ENCODE assay signal across 27 cellular contexts in genomic region chrX:133538148-133538547, GRCh38.
"Had no signal": no experiment of that assay in that cellular context is flagged by ENCODE, and none has a peak within 500 bp of the region (broad histone marks: within the 10 kb centered on the region; RNA-seq: fewer than 3 reads in every experiment).

No MANE protein-coding gene starts in this region.

- H3K27ac ChIP-seq: dorsolateral prefrontal cortex, esophagus muscularis mucosa, gastroesophageal sphincter, heart right ventricle, lower lobe of right lung, tibial nerve had no signal

- H3K27ac Mint-ChIP-seq: activated B cell treated with CpG ODN at 0.5 μM for 24 hours; activated CD4-positive, alpha-beta T cell treated with anti-CD3 and anti-CD28 coated beads for 36 hours; activated naive CD4-positive, alpha-beta T cell treated with anti-CD3 and anti-CD28 coated beads, Interleukin-2, amount 50 U/mL, for 72 hours; activated T-cell treated with anti-CD3 and anti-CD28 coated beads, Interleukin-2, amount 50 U/mL, for 24 hours; activated T-helper 17 cell treated with anti-CD3 and anti-CD28 coated beads, Interleukin-2, amount 50 U/mL, for 72 hours; effector memory CD8-positive, alpha-beta T cell; naive B cell; progenitor cell of endocrine pancreas; stimulated activated naive CD8-positive, alpha-beta T cell treated with anti-CD3 and anti-CD28 coated beads, Interleukin-15, amount 100 ng/mL, for 72 hours; T-helper 1 cell treated with Interleukin-12 subunit alpha and Interleukin-12 subunit beta and Interleukin-4 antibody, amounts not matched to agents 30 μg/mL and 1 μg/mL, for 36 hours had no signal

- H3K27me3 ChIP-seq: esophagus muscularis mucosa, gastroesophageal sphincter, heart right ventricle had no signal

- H3K36me3 ChIP-seq: esophagus muscularis mucosa, gastroesophageal sphincter, heart right ventricle, lower lobe of right lung, tibial nerve had no signal

- ATAC-seq: activated CD4-positive, alpha-beta T cell treated with anti-CD3 and anti-CD28 coated beads for 36 hours; activated naive CD4-positive, alpha-beta T cell treated with anti-CD3 and anti-CD28 coated beads, Interleukin-2, amount 50 U/mL, for 72 hours; activated T-helper 17 cell treated with anti-CD3 and anti-CD28 coated beads, Interleukin-2, amount 50 U/mL, for 72 hours; effector memory CD8-positive, alpha-beta T cell; gastroesophageal sphincter; heart right ventricle; left colon; lower lobe of right lung; stimulated activated naive CD8-positive, alpha-beta T cell treated with anti-CD3 and anti-CD28 coated beads, Interleukin-15, amount 100 ng/mL, for 72 hours had no signal

- H3K4me3 ChIP-seq: dorsolateral prefrontal cortex, esophagus muscularis mucosa, gastroesophageal sphincter, heart right ventricle, lower lobe of right lung, tibial nerve had no signal

- FAIRE-seq: keratinocyte, urothelium cell line had no signal

- H3K4me3 Mint-ChIP-seq: activated B cell treated with CpG ODN at 0.5 μM for 24 hours; activated CD4-positive, alpha-beta T cell treated with anti-CD3 and anti-CD28 coated beads for 36 hours; activated T-cell treated with anti-CD3 and anti-CD28 coated beads, Interleukin-2, amount 50 U/mL, for 24 hours; activated T-helper 17 cell treated with anti-CD3 and anti-CD28 coated beads, Interleukin-2, amount 50 U/mL, for 72 hours; brain; effector memory CD8-positive, alpha-beta T cell; naive B cell; stimulated activated naive CD8-positive, alpha-beta T cell treated with anti-CD3 and anti-CD28 coated beads, Interleukin-15, amount 100 ng/mL, for 72 hours; T-helper 1 cell treated with Interleukin-12 subunit alpha and Interleukin-12 subunit beta and Interleukin-4 antibody, amounts not matched to agents 30 μg/mL and 1 μg/mL, for 36 hours had no signal

- H3K27me3 Mint-ChIP-seq: activated CD4-positive, alpha-beta T cell treated with anti-CD3 and anti-CD28 coated beads for 36 hours; activated T-helper 17 cell treated with anti-CD3 and anti-CD28 coated beads, Interleukin-2, amount 50 U/mL, for 72 hours; brain; effector memory CD8-positive, alpha-beta T cell; progenitor cell of endocrine pancreas; stimulated activated naive CD8-positive, alpha-beta T cell treated with anti-CD3 and anti-CD28 coated beads, Interleukin-15, amount 100 ng/mL, for 72 hours had no signal

- H3K4me1 ChIP-seq: esophagus muscularis mucosa, gastroesophageal sphincter, heart right ventricle, lower lobe of right lung, tibial nerve had no signal

- H3K9me3 Mint-ChIP-seq: activated B cell treated with CpG ODN at 0.5 μM for 24 hours; activated naive CD4-positive, alpha-beta T cell treated with anti-CD3 and anti-CD28 coated beads, Interleukin-2, amount 50 U/mL, for 72 hours; activated T-cell treated with anti-CD3 and anti-CD28 coated beads, Interleukin-2, amount 50 U/mL, for 24 hours; activated T-helper 17 cell treated with anti-CD3 and anti-CD28 coated beads, Interleukin-2, amount 50 U/mL, for 72 hours; brain; effector memory CD8-positive, alpha-beta T cell; stimulated activated naive CD8-positive, alpha-beta T cell treated with anti-CD3 and anti-CD28 coated beads, Interleukin-15, amount 100 ng/mL, for 72 hours; T-helper 1 cell treated with Interleukin-12 subunit alpha and Interleukin-12 subunit beta and Interleukin-4 antibody, amounts not matched to agents 30 μg/mL and 1 μg/mL, for 36 hours had no signal

- H3K36me3 Mint-ChIP-seq: activated naive CD4-positive, alpha-beta T cell treated with anti-CD3 and anti-CD28 coated beads, Interleukin-2, amount 50 U/mL, for 72 hours; naive B cell had no signal

- DNase-seq: activated B cell treated with CpG ODN at 0.5 μM for 24 hours; activated CD4-positive, alpha-beta T cell treated with anti-CD3 and anti-CD28 coated beads for 36 hours; activated CD4-positive, alpha-beta T cell treated with anti-CD3 and anti-CD28 coated beads, Interleukin-2, amount 50 U/mL, for 4 hours; activated CD8-positive, alpha-beta memory T cell treated with anti-CD3 and anti-CD28 coated beads for 24 hours; activated CD8-positive, alpha-beta memory T cell treated with anti-CD3 and anti-CD28 coated beads, Interleukin-2, amount 50 U/mL, for 4 hours; activated T-cell treated with anti-CD3 and anti-CD28 coated beads, Interleukin-2, amount 50 U/mL, for 24 hours; aorta; caudate nucleus; dorsolateral prefrontal cortex; effector memory CD8-positive, alpha-beta T cell; heart right ventricle; left colon; lower lobe of right lung; mesendoderm; naive B cell; stimulated activated CD4-positive, alpha-beta T cell treated with anti-CD3 and anti-CD28 coated beads, Interleukin-1b, Interleukin-23, amount 100 ng/mL, for 48 hours; stimulated activated naive CD8-positive, alpha-beta T cell treated with anti-CD3 and anti-CD28 coated beads, Interleukin-15, amount 100 ng/mL, for 72 hours had no signal

- H3K9me3 ChIP-seq: esophagus muscularis mucosa, gastroesophageal sphincter, heart right ventricle, lower lobe of right lung, tibial nerve had no signal

- H3K4me1 Mint-ChIP-seq: activated B cell treated with CpG ODN at 0.5 μM for 24 hours; activated CD4-positive, alpha-beta T cell treated with anti-CD3 and anti-CD28 coated beads for 36 hours; activated T-helper 17 cell treated with anti-CD3 and anti-CD28 coated beads, Interleukin-2, amount 50 U/mL, for 72 hours; naive B cell; stimulated activated naive CD8-positive, alpha-beta T cell treated with anti-CD3 and anti-CD28 coated beads, Interleukin-15, amount 100 ng/mL, for 72 hours had no signal
